In genomic region chr2:203594541-203594940, GRCh38 we compare ENCODE assay signal across 25 cellular contexts. TPM values are rescaled to one million over a fixed set of nuclear protein-coding genes. Genes with fewer than 3 reads are reported as not detected.
DNase-seq lines count a peak whose midpoint lies in the region; ATAC-seq, FAIRE-seq and TF ChIP-seq lines count a peak whose summit lies in the region.
"Had no signal": no experiment of that assay in that cellular context is flagged by ENCODE, and none has a peak within 500 bp of the region (broad histone marks: within the 10 kb centered on the region; RNA-seq: fewer than 3 reads in every experiment).

No MANE protein-coding gene starts in this region.

- no peak overlapping the region for H3K27ac ChIP-seq in upper lobe of right lung
- H3K27ac ChIP-seq in heart right ventricle: no peak overlapping the region
- H3K27ac ChIP-seq: body of pancreas, KMS-11, left ventricle myocardium inferior, suprapubic skin had no signal

- FAIRE-seq in HTR-8/SVneo (lab: Jason Lieb, UNC): no peak
- FAIRE-seq: endothelial cell of umbilical vein had no signal

- no peaks in the 10 kb centered on the region for H3K27me3 Mint-ChIP-seq in activated T-cell treated with anti-CD3 and anti-CD28 coated beads, Interleukin-2, amount 50 U/mL, for 4 hours (ENCODE audit: low read depth)
- H3K27me3 Mint-ChIP-seq: activated CD4-positive, alpha-beta memory T cell treated with anti-CD3 and anti-CD28 coated beads for 36 hours had no signal

- no peaks in the 10 kb centered on the region for H3K9me3 Mint-ChIP-seq in activated T-cell treated with anti-CD3 and anti-CD28 coated beads, Interleukin-2, amount 50 U/mL, for 4 hours
- H3K9me3 Mint-ChIP-seq: activated CD4-positive, alpha-beta memory T cell treated with anti-CD3 and anti-CD28 coated beads for 36 hours; CD8-positive, alpha-beta T cell; dendritic cell treated with granulocyte-macrophage colony-stimulating factor and Interleukin-4, amounts not matched to agents 40 ng/mL and 50 ng/mL, for 4 days had no signal

- H3K4me1 Mint-ChIP-seq in activated T-cell treated with anti-CD3 and anti-CD28 coated beads, Interleukin-2, amount 50 U/mL, for 4 hours (ENCODE audit: low read depth): peaks cover 6% of the 10 kb centered on the region

- in situ Hi-C loops in astrocyte of the spinal cord (cut with HindIII; ENCODE audit: low sequenced_read_pairs): no loop called here

- H3K9me3 ChIP-seq in mucosa of descending colon (no peaks in the 10 kb centered on the region), upper lobe of right lung (no peaks in the 10 kb centered on the region), heart right ventricle (no peaks in the 10 kb centered on the region)
- H3K9me3 ChIP-seq: body of pancreas, left ventricle myocardium inferior, suprapubic skin had no signal

- no peak overlapping the region for H3K4me3 ChIP-seq in astrocyte of the spinal cord (ENCODE audit: low read depth, low read length)
- H3K4me3 ChIP-seq in mucosa of descending colon: no peak overlapping the region
- H3K4me3 ChIP-seq in upper lobe of right lung: no peak overlapping the region
- no peak overlapping the region for H3K4me3 ChIP-seq in heart right ventricle
- H3K4me3 ChIP-seq: body of pancreas, left ventricle myocardium inferior, suprapubic skin had no signal

- no peaks in the 10 kb centered on the region for H3K36me3 Mint-ChIP-seq in activated T-cell treated with anti-CD3 and anti-CD28 coated beads, Interleukin-2, amount 50 U/mL, for 4 hours (ENCODE audit: insufficient read depth)
- H3K36me3 Mint-ChIP-seq: activated CD4-positive, alpha-beta memory T cell treated with anti-CD3 and anti-CD28 coated beads for 36 hours; CD8-positive, alpha-beta T cell had no signal

- no peak overlapping the region for H3K4me3 Mint-ChIP-seq in activated T-cell treated with anti-CD3 and anti-CD28 coated beads, Interleukin-2, amount 50 U/mL, for 4 hours
- H3K4me3 Mint-ChIP-seq: activated CD4-positive, alpha-beta memory T cell treated with anti-CD3 and anti-CD28 coated beads for 36 hours; CD8-positive, alpha-beta T cell; dendritic cell treated with granulocyte-macrophage colony-stimulating factor and Interleukin-4, amounts not matched to agents 40 ng/mL and 50 ng/mL, for 4 days had no signal

- no peak for ATAC-seq in activated T-cell treated with anti-CD3 and anti-CD28 coated beads, Interleukin-2, amount 50 U/mL, for 4 hours
- ATAC-seq in mucosa of descending colon (no peak), upper lobe of right lung (no peak), heart right ventricle (no peak)
- ATAC-seq: body of pancreas; CD8-positive, alpha-beta T cell had no signal

- DNase-seq in AG08396 (ENCODE audit: low spot score) (peak; percentile 22), HTR-8/SVneo (ENCODE audit: insufficient read length, low spot score) (peak; percentile 35), astrocyte of the spinal cord (ENCODE audit: low read depth, low spot score) (peak; percentile 31), hepatic stellate cell (ENCODE audit: low spot score) (peak; percentile 41), mucosa of descending colon (no peak), upper lobe of right lung (no peak), heart right ventricle (no peak)
- no peak for DNase-seq in activated T-cell treated with anti-CD3 and anti-CD28 coated beads, Interleukin-2, amount 50 U/mL, for 4 hours
- DNase-seq: activated CD4-positive, alpha-beta memory T cell treated with anti-CD3 and anti-CD28 coated beads for 36 hours; activated naive CD4-positive, alpha-beta T cell; activated T-cell treated with anti-CD3 and anti-CD28 coated beads for 4 hours; body of pancreas; CD8-positive, alpha-beta T cell; DMS79; left ventricle myocardium inferior; NCI-H1105; NCI-H510A; occipital lobe; retina; Right ventricle myocardium superior; T-helper 2 cell had no signal

- H3K36me3 ChIP-seq in mucosa of descending colon (ENCODE audit: low read depth) (no peaks in the 10 kb centered on the region), upper lobe of right lung (no peaks in the 10 kb centered on the region), heart right ventricle (no peaks in the 10 kb centered on the region)
- H3K36me3 ChIP-seq: left ventricle myocardium inferior, suprapubic skin had no signal

- no peaks in the 10 kb centered on the region for H3K4me1 ChIP-seq in mucosa of descending colon (ENCODE audit: low read depth)
- H3K4me1 ChIP-seq in upper lobe of right lung: no peaks in the 10 kb centered on the region
- peaks cover 0 to 16% (median 0%) of the 10 kb centered on the region in 9 donors for H3K4me1 ChIP-seq in heart right ventricle
- H3K4me1 ChIP-seq: body of pancreas, left ventricle myocardium inferior, suprapubic skin had no signal

- intact Hi-C loops in mucosa of descending colon (cut with DNase I, micrococcal nuclease) (no loop called here), upper lobe of right lung (cut with DNase I) (no loop called here), heart right ventricle (cut with DNase I) (no loop called here)

- no peak for TF ChIP-seq CTCF in astrocyte of the spinal cord (IDR thresholded peaks at IDR 0.05; ENCODE audit: low read depth, low read length)
- TF ChIP-seq CTCF in mucosa of descending colon (IDR thresholded peaks at IDR 0.05): no peak
- TF ChIP-seq CTCF in upper lobe of right lung (IDR thresholded peaks at IDR 0.05): no peak
- TF ChIP-seq CTCF in heart right ventricle (IDR thresholded peaks at IDR 0.05): no peak

- H3K27me3 ChIP-seq in upper lobe of right lung (no peaks in the 10 kb centered on the region), heart right ventricle (no peaks in the 10 kb centered on the region)
- H3K27me3 ChIP-seq: body of pancreas, suprapubic skin had no signal

RNA-seq across cellular contexts. Expression of gene RAPH1, which starts 59.4 kb away (rescaled TPM):
- total RNA-seq in activated T-cell treated with anti-CD3 and anti-CD28 coated beads, Interleukin-2, amount 50 U/mL, for 4 hours: 10 to 100 TPM; 12.0 to 12.9 (median 12.8) TPM
- total RNA-seq in mucosa of descending colon (10 to 100 TPM; 48.4 to 60.2 (median 50.4) TPM), upper lobe of right lung (93.4 TPM), heart right ventricle (10 to 100 TPM; 11.8 to 20.6 (median 16.4) TPM)
- polyA plus RNA-seq in heart right ventricle: 1 to 10 TPM; 3.1 to 6.7 TPM

Comparison
In these comparisons a context has a peak if more than half of its experiments do, and no peak if none do; other contexts are left out.
1. DNase-seq: peak in AG08396 (single experiment), HTR-8/SVneo (single experiment), astrocyte of the spinal cord (single experiment) and hepatic stellate cell (single experiment); none in activated T-cell treated with anti-CD3 and anti-CD28 coated beads, Interleukin-2, amount 50 U/mL, for 4 hours (single experiment), mucosa of descending colon (0 of 3), upper lobe of right lung (single experiment) and heart right ventricle (0 of 2).